8 cellular contexts compared by ENCODE assay signal in genomic region chr1:179129702-179130473, GRCh38. TPM values are rescaled to one million over a fixed set of nuclear protein-coding genes. Genes with fewer than 3 reads are reported as not detected.
DNase-seq lines count a peak whose midpoint lies in the region; ATAC-seq and TF ChIP-seq lines count a peak whose summit lies in the region.

No MANE protein-coding gene starts in this region.

- peak overlapping the region; percentile 60 for H3K27ac ChIP-seq in CD4-positive, alpha-beta T cell (ENCODE audit: low read depth, low read length)
- H3K27ac ChIP-seq in neuronal stem cell (replicated peaks; ENCODE audit: low read length) (no peak overlapping the region), testis (peak overlapping the region in 1 of 2 donors; percentile 38)

- intact Hi-C loops in CD4-positive, alpha-beta T cell (cut with DNase I, micrococcal nuclease), result loop anchor here (2.0 to 5.0 kb wide), 3 partner anchors 49 to 163 kb away; partner anchors contain the start of genes ABL2 (in 1 of the 2) and SOAT1 (in 1 of the 2)
- intact Hi-C loops in testis (cut with DNase I; ENCODE audit: low total_unique reads), result no loop called here

- H4K8ac ChIP-seq in neuronal stem cell (ENCODE audit: low read depth, low read length), result no peak overlapping the region

- H3K4me2 ChIP-seq in neuronal stem cell (ENCODE audit: insufficient read depth, low read length, poor library complexity, severe bottlenecking), result no peak overlapping the region

- WGBS in neuronal stem cell (ENCODE audit: extremely low coverage in 2 of 2, insufficient read length in 2 of 2, insufficient replicate concordance in 1 of 2), 2 donors, result no CpG with 5 or more reads among the region's 10 CpGs
- WGBS in testis, 2 donors, result 75 to 79% methylated on average over 10 of the region's 10 CpGs

- peak overlapping the region; percentile 5 for H3K23ac ChIP-seq in neuronal stem cell (ENCODE audit: low read depth, low read length, poor library complexity)

- peak overlapping the region; percentile 86 for H3K27ac Mint-ChIP-seq in CD4-positive, alpha-beta T cell

- peaks cover 18% of the 10 kb centered on the region for H3K36me3 Mint-ChIP-seq in CD4-positive, alpha-beta T cell (ENCODE audit: low read depth)

- no peaks in the 10 kb centered on the region for H3K79me1 ChIP-seq in neuronal stem cell (ENCODE audit: low read depth, low read length)

- H3K4me3 Mint-ChIP-seq in CD4-positive, alpha-beta T cell, result peak overlapping the region; percentile 76

- no peak for TF ChIP-seq CTCF in CD4-positive, alpha-beta T cell (IDR thresholded peaks at IDR 0.05)
- TF ChIP-seq CTCF in testis (IDR thresholded peaks at IDR 0.05), result no peak

- CTCF ChIA-PET in CD4-positive, alpha-beta T cell (lab: Charles Lee), result interaction anchor here (0.6 to 2.2 kb wide), 2 partner anchors 9 to 163 kb away, joined by 3 to 10 read pairs; no protein-coding TSS in a partner anchor

- no peak for TF ChIP-seq POLR2A in testis (IDR thresholded peaks at IDR 0.05)

- no peak overlapping the region for H3K14ac ChIP-seq in neuronal stem cell (ENCODE audit: low read length)

- H2AFZ ChIP-seq in neuronal stem cell (ENCODE audit: low read length), result no peak overlapping the region

- no peak overlapping the region for H3K18ac ChIP-seq in neuronal stem cell (ENCODE audit: low read length)

- H3K27me3 ChIP-seq in CD4-positive, alpha-beta T cell (ENCODE audit: control insufficient read depth, insufficient read depth, low read length), result no peaks in the 10 kb centered on the region
- H3K27me3 ChIP-seq in neuronal stem cell (ENCODE audit: control insufficient read depth in 3 of 3, insufficient read depth in 3 of 3, low read depth in 1 of 3, low read length in 3 of 3) (no peaks in the 10 kb centered on the region), testis (no peaks in the 10 kb centered on the region)

- H2AK5ac ChIP-seq in neuronal stem cell (ENCODE audit: low read depth, low read length), result no peak overlapping the region

- H4K91ac ChIP-seq in neuronal stem cell (ENCODE audit: low read depth, low read length, poor library complexity), result no peak overlapping the region

- H3K36me3 ChIP-seq in neuronal stem cell (replicated peaks in 1 of 2; ENCODE audit: control insufficient read depth in 2 of 2, insufficient read depth in 2 of 2, low read length in 2 of 2), result peaks cover 5 to 32% of the 10 kb centered on the region in 2 donors
- no peaks in the 10 kb centered on the region for H3K36me3 ChIP-seq in testis (ENCODE audit: low read depth, missing control alignments)

- POLR2A ChIA-PET in CD4-positive, alpha-beta T cell (lab: Charles Lee), result interaction anchor here (0.9 to 2.0 kb wide), 6 partner anchors 9 to 752 kb away, joined by 3 to 8 read pairs (median 4); partner anchors contain the start of genes AXDND1 and TOR1AIP1

- no peak overlapping the region for H2BK15ac ChIP-seq in neuronal stem cell (ENCODE audit: low read length)

- H3K4me3 ChIP-seq in neuronal stem cell (ENCODE audit: low read length in 2 of 2) (no peak overlapping the region), testis (no peak overlapping the region)

- H3K9ac ChIP-seq in neuronal stem cell (ENCODE audit: low read depth, low read length, poor library complexity), result no peak overlapping the region

- H3K4me1 ChIP-seq in neuronal stem cell (ENCODE audit: control insufficient read depth in 2 of 2, insufficient read depth in 1 of 2, low read depth in 1 of 2, low read length in 2 of 2) (peaks cover 0 to 2% of the 10 kb centered on the region in 2 donors), testis (no peaks in the 10 kb centered on the region)

- H2BK120ac ChIP-seq in neuronal stem cell (ENCODE audit: low read depth, low read length), result no peak overlapping the region

- H3K9me3 Mint-ChIP-seq in CD4-positive, alpha-beta T cell, result no peaks in the 10 kb centered on the region

- H2BK5ac ChIP-seq in neuronal stem cell (ENCODE audit: low read length), result no peak overlapping the region

- no peaks in the 10 kb centered on the region for H3K27me3 Mint-ChIP-seq in CD4-positive, alpha-beta T cell

- no peak overlapping the region for H3K4ac ChIP-seq in neuronal stem cell (ENCODE audit: low read length)

- peak; percentile 95 for ATAC-seq in CD4-positive, alpha-beta T cell (ENCODE audit: poor library complexity)
- peak; percentile 91 for ATAC-seq in GM19397 (IDR thresholded peaks at IDR 0.05; ENCODE audit: unreplicated experiment)
- ATAC-seq in HG03378 (IDR thresholded peaks at IDR 0.05; ENCODE audit: unreplicated experiment), result peak; percentile 99

- no peak overlapping the region for H2BK12ac ChIP-seq in neuronal stem cell (ENCODE audit: low read length)

- peak in 4 of 10 experiments; percentile 12 to 29 (median 15) for DNase-seq in CD4-positive, alpha-beta T cell
- DNase-seq in SW480 (ENCODE audit: low spot score), result peak; percentile 22
- peak; percentile 47 for DNase-seq in dermis blood vessel endothelial cell
- no peak for DNase-seq in neuronal stem cell (ENCODE audit: low spot score)
- DNase-seq in testis, result no peak
- no peak for DNase-seq in NCI-H1436 (lab: John Stamatoyannopoulos, UW)

- H3K9me3 ChIP-seq in CD4-positive, alpha-beta T cell (ENCODE audit: control insufficient read depth, low read length), result no peaks in the 10 kb centered on the region
- H3K9me3 ChIP-seq in neuronal stem cell (replicated peaks in 1 of 2; ENCODE audit: control insufficient read depth in 2 of 2, insufficient read depth in 1 of 2, low read depth in 1 of 2, low read length in 2 of 2), result peaks cover 0 to 2% of the 10 kb centered on the region in 2 donors
- no peaks in the 10 kb centered on the region for H3K9me3 ChIP-seq in testis

- peaks cover 13% of the 10 kb centered on the region for H3K4me1 Mint-ChIP-seq in CD4-positive, alpha-beta T cell (ENCODE audit: low read depth)

RNA-seq across cellular contexts. Expression of gene TOR3A, which starts 48.0 kb away (rescaled TPM):
- total RNA-seq in CD4-positive, alpha-beta T cell, result 10 to 100 TPM; 17.2 TPM
- total RNA-seq in dermis blood vessel endothelial cell (36.4 and 40.5 TPM in 2 replicates), testis (10 to 100 TPM; 16.3 to 17.6 TPM)
- 12.6 TPM for polyA plus RNA-seq in neuronal stem cell (2013, experiment 1 of 2)
- 12.5 TPM for polyA plus RNA-seq in neuronal stem cell (2013, experiment 2 of 2)
- polyA plus RNA-seq in testis (ENCODE audit: insufficient read depth, low read depth, low replicate concordance), result 10.1 TPM

Comparison
In these comparisons a context has a peak if more than half of its experiments do, and no peak if none do; other contexts are left out.
1. DNase-seq: peak in SW480 (single experiment) and dermis blood vessel endothelial cell (single experiment); none in neuronal stem cell (single experiment), testis (single experiment) and NCI-H1436 (single experiment).
2. Peak in every context shown above with its lines, with median percentiles within 50 percentile points of each other: ATAC-seq.